Comparison of ENCODE assay signal across 25 cellular contexts in the genomic region with DNA sequence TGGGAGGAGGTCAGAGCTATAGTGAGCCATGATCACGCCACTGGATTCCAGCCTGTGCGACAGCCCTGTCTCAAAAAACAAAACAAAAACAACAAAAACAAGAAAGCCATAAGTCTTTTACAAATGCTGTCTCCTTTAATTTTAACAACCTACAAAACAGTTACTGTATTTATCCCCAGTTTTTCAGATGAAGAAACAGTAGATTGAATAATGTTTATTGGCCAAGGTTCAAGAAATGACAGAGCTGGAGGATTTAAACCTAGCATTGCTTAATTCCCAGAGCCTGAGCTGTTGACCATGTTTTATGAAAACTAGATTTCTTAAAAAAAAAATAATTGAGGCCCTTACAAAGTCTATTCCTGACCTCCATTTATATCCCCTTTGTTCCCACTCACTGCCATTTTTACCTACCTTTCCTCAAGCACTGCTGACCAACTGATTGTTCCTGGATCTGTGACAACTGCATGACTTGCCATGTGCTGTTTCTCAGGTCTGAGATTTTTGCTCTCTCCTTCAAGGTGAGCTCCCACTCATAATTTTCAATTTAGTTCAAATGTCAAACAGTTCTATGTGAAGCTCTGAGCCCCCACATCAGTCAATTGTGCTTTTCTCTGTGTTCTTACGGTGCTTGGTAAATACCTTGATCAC.
"Had no signal": no experiment of that assay in that cellular context is flagged by ENCODE, and none has a peak within 500 bp of the region (broad histone marks: within the 10 kb centered on the region; RNA-seq: fewer than 3 reads in every experiment).

No MANE protein-coding gene starts in this region.

- H3K27me3 Mint-ChIP-seq: activated CD4-positive, alpha-beta memory T cell treated with anti-CD3 and anti-CD28 coated beads, Interleukin-2, amount 10 ng/mL, durations not matched to agents 7 days and 5 days; activated CD4-positive, alpha-beta T cell treated with anti-CD3 and anti-CD28 coated beads for 36 hours; activated naive CD8-positive, alpha-beta T cell; IgD-negative memory B cell; T-cell had no signal

- H3K9me3 Mint-ChIP-seq: activated CD4-positive, alpha-beta memory T cell treated with anti-CD3 and anti-CD28 coated beads, Interleukin-2, amount 10 ng/mL, durations not matched to agents 7 days and 5 days; activated naive CD4-positive, alpha-beta T cell treated with anti-CD3 and anti-CD28 coated beads for 36 hours; activated T-helper 17 cell treated with anti-CD3 and anti-CD28 coated beads, Interleukin-2, amount 50 U/mL, for 72 hours; IgD-negative memory B cell; T-cell had no signal

- H3K9me3 ChIP-seq: MG63 had no signal

- ATAC-seq: activated CD4-positive, alpha-beta T cell treated with anti-CD3 and anti-CD28 coated beads for 36 hours; activated T-helper 17 cell treated with anti-CD3 and anti-CD28 coated beads, Interleukin-2, amount 50 U/mL, for 72 hours; T-cell had no signal

- H3K27ac Mint-ChIP-seq: activated CD4-positive, alpha-beta memory T cell treated with anti-CD3 and anti-CD28 coated beads, Interleukin-2, amount 10 ng/mL, durations not matched to agents 7 days and 5 days; activated CD4-positive, alpha-beta T cell treated with anti-CD3 and anti-CD28 coated beads for 36 hours; activated naive CD4-positive, alpha-beta T cell treated with anti-CD3 and anti-CD28 coated beads for 36 hours; activated naive CD8-positive, alpha-beta T cell; activated T-helper 17 cell treated with anti-CD3 and anti-CD28 coated beads, Interleukin-2, amount 50 U/mL, for 72 hours; IgD-negative memory B cell; T-cell had no signal

- H3K36me3 Mint-ChIP-seq: activated naive CD8-positive, alpha-beta T cell; IgD-negative memory B cell; T-cell had no signal

- H3K4me3 Mint-ChIP-seq: activated CD4-positive, alpha-beta memory T cell treated with anti-CD3 and anti-CD28 coated beads, Interleukin-2, amount 10 ng/mL, durations not matched to agents 7 days and 5 days; activated CD4-positive, alpha-beta T cell treated with anti-CD3 and anti-CD28 coated beads for 36 hours; activated naive CD4-positive, alpha-beta T cell treated with anti-CD3 and anti-CD28 coated beads for 36 hours; activated naive CD8-positive, alpha-beta T cell; activated T-helper 17 cell treated with anti-CD3 and anti-CD28 coated beads, Interleukin-2, amount 50 U/mL, for 72 hours; IgD-negative memory B cell; T-cell had no signal

- H3K4me3 ChIP-seq: cardiac muscle cell, MG63 had no signal

- H3K27ac ChIP-seq: brain microvascular endothelial cell, cardiac muscle cell, VCaP had no signal

- DNase-seq: activated CD4-positive, alpha-beta memory T cell treated with anti-CD3 and anti-CD28 coated beads, Interleukin-2, amount 10 ng/mL, durations not matched to agents 7 days and 5 days; activated CD4-positive, alpha-beta T cell treated with anti-CD3 and anti-CD28 coated beads for 36 hours; activated CD4-positive, alpha-beta T cell treated with anti-CD3 and anti-CD28 coated beads, Interleukin-2, amount 50 U/mL, for 1 hour; activated gamma-delta T cell; activated naive CD4-positive, alpha-beta T cell treated with anti-CD3 and anti-CD28 coated beads for 36 hours; activated T-cell treated with anti-CD3 and anti-CD28 coated beads for 4 hours; activated T-cell treated with anti-CD3 and anti-CD28 coated beads, Interleukin-2, amount 50 U/mL, for 48 hours; brain microvascular endothelial cell; KG1; MG63; MV-4-11; NCI-H1092 treated with DMSO at 0.1 percent for 48 hours; NCI-H1417 treated with DMSO at 0.1 percent for 48 hours; NCI-H1694; NCI-H2029; NCI-H2107; NCI-H510A treated with DMSO at 0.1 percent for 48 hours; NCI-H69; SHP77 treated with DMSO at 0.1 percent for 48 hours; T-cell had no signal

- H3K4me1 Mint-ChIP-seq: activated CD4-positive, alpha-beta memory T cell treated with anti-CD3 and anti-CD28 coated beads, Interleukin-2, amount 10 ng/mL, durations not matched to agents 7 days and 5 days; activated CD4-positive, alpha-beta T cell treated with anti-CD3 and anti-CD28 coated beads for 36 hours; activated T-helper 17 cell treated with anti-CD3 and anti-CD28 coated beads, Interleukin-2, amount 50 U/mL, for 72 hours; IgD-negative memory B cell; T-cell had no signal

- H3K27me3 ChIP-seq: brain microvascular endothelial cell, cardiac muscle cell, MG63 had no signal

- H3K36me3 ChIP-seq: brain microvascular endothelial cell, cardiac muscle cell, MG63 had no signal
